In the genomic region with DNA sequence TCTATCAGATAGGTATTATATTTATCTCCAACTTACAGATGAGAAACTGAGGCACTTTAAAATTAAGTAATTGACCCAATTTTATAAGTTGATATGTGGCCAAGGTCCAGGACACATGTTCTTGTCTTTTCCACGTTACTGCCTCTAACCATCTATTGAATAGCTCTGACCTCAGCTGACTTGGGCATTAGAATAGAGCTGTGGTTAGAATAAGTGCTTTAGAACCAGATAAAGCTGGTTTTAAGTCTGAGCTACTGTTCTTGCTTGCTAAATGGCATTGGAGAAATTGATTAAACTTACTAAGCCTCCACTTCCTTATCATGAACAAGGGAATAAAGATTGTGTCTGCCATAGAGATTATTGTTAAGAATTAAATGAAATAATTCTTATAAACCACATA, we compare ENCODE assay signal across 24 cellular contexts.
"Had no signal": no experiment of that assay in that cellular context is flagged by ENCODE, and none has a peak within 500 bp of the region (broad histone marks: within the 10 kb centered on the region; RNA-seq: fewer than 3 reads in every experiment).

No MANE protein-coding gene starts in this region.

- H3K4me3 ChIP-seq: adrenal gland, body of pancreas, breast epithelium had no signal

- H3K27me3 ChIP-seq: adrenal gland, body of pancreas, breast epithelium had no signal

- H3K9me3 ChIP-seq: adrenal gland, body of pancreas, breast epithelium had no signal

- H3K36me3 ChIP-seq: adrenal gland, breast epithelium had no signal

- DNase-seq: activated CD4-positive, alpha-beta T cell treated with anti-CD3 and anti-CD28 coated beads for 36 hours; activated CD4-positive, alpha-beta T cell treated with anti-CD3 and anti-CD28 coated beads, Interleukin-2, amount 10 ng/mL, durations not matched to agents 7 days and 5 days; activated CD4-positive, alpha-beta T cell treated with anti-CD3 and anti-CD28 coated beads, Interleukin-2, amount 50 U/mL, for 48 hours; activated CD8-positive, alpha-beta T cell treated with anti-CD3 and anti-CD28 coated beads, Interleukin-2, amount 10 ng/mL, durations not matched to agents 7 days and 5 days; activated gamma-delta T cell treated with Interleukin-2 at 50 U/mL for 16 hours; activated naive CD4-positive, alpha-beta T cell treated with anti-CD3 and anti-CD28 coated beads for 36 hours; activated T-cell treated with anti-CD3 and anti-CD28 coated beads, Interleukin-2, amount 50 U/mL, for 24 hours; adrenal gland; body of pancreas; MM.1S; MV-4-11; NCI-H1092; NCI-H1436 treated with DMSO at 0.1 percent for 48 hours; NCI-H2081; NCI-H226; NCI-H69; NK-92 treated with Interleukin-12 subunit alpha and Interleukin-12 subunit beta, amount 100 ng/mL, for 24 hours; Right ventricle myocardium superior; SW 1271; T-helper 1 cell; T-helper 2 cell; T-helper 9 cell had no signal

- H3K27ac ChIP-seq: adrenal gland, body of pancreas, breast epithelium, KMS-11 had no signal
